ENCODE assay signal across 12 cellular contexts in genomic region chr4:15781427-15782095, GRCh38. TPM values are rescaled to one million over a fixed set of nuclear protein-coding genes. Genes with fewer than 3 reads are reported as not detected.
A peak's percentile ranks its signal among the peaks of the same experiment; 100 is the strongest.
DNase-seq lines count a peak whose midpoint lies in the region; ATAC-seq, FAIRE-seq and TF ChIP-seq lines count a peak whose summit lies in the region.
"Had no signal": no experiment of that assay in that cellular context is flagged by ENCODE, and none has a peak within 500 bp of the region (broad histone marks: within the 10 kb centered on the region; RNA-seq: fewer than 3 reads in every experiment).

No MANE protein-coding gene starts in this region.

- DNase-seq in GM12892 (ENCODE audit: insufficient read length) (no peak), MM.1S (peak; percentile 27), bronchial epithelial cell (ENCODE audit: low read depth) (peak; percentile 27), SK-N-SH (no peak), GM13976 (ENCODE audit: low spot score) (no peak), left lobe of liver (ENCODE audit: low spot score) (no peak), NCI-H2196 treated with DMSO at 0.1 percent for 48 hours (lab: John Stamatoyannopoulos, UW; ENCODE audit: unreplicated experiment) (no peak)
- DNase-seq: hippocampal formation, pancreas had no signal

- H3K9me3 ChIP-seq in MM.1S (replicated peaks; ENCODE audit: insufficient read depth, low read length), result no peaks in the 10 kb centered on the region
- H3K9me3 ChIP-seq in SK-N-SH, result no peaks in the 10 kb centered on the region
- H3K9me3 ChIP-seq: pancreas, SJSA1 had no signal

- H3K4me3 ChIP-seq in MM.1S (ENCODE audit: low read length) (no peak overlapping the region), bronchial epithelial cell (ENCODE audit: low read depth, low read length) (no peak overlapping the region), SK-N-SH (ENCODE audit: low read depth in 2 of 2, low read length in 1 of 2) (no peak overlapping the region)
- H3K4me3 ChIP-seq: pancreas, SJSA1 had no signal

- H3K36me3 ChIP-seq in MM.1S (replicated peaks; ENCODE audit: insufficient read depth, low read length) (no peaks in the 10 kb centered on the region), bronchial epithelial cell (ENCODE audit: control insufficient read depth, insufficient read depth, low read length) (no peaks in the 10 kb centered on the region), SK-N-SH (replicated peaks in 1 of 2; ENCODE audit: control insufficient read depth in 1 of 2, insufficient read depth in 2 of 2, low read length in 1 of 2) (no peaks in the 10 kb centered on the region)
- H3K36me3 ChIP-seq: pancreas, SJSA1 had no signal

- POLR2A ChIA-PET in SK-N-SH (lab: Yijun Ruan, JAX), result no interaction called here

- H4K20me1 ChIP-seq in MM.1S (ENCODE audit: insufficient read depth, low read length) (no peaks in the 10 kb centered on the region), SK-N-SH (ENCODE audit: insufficient read depth) (no peaks in the 10 kb centered on the region)

- H2AFZ ChIP-seq in MM.1S (ENCODE audit: low read length) (no peak overlapping the region), SK-N-SH (ENCODE audit: low read depth) (no peak overlapping the region)

- FAIRE-seq in GM12892 (lab: Jason Lieb, UNC) (peak; percentile 81), bronchial epithelial cell (lab: Jason Lieb, UNC) (no peak)
- FAIRE-seq: astrocyte, pancreas had no signal

- no peak for TF ChIP-seq RAD21 in SK-N-SH (IDR thresholded peaks at IDR 0.05; ENCODE audit: low read length)

- CTCF ChIA-PET in SK-N-SH (lab: Yijun Ruan, JAX), result interaction anchor here (0.8 to 5.4 kb wide), 3 partner anchors 24 to 174 kb away, joined by 3 to 26 read pairs (median 17); no protein-coding TSS in a partner anchor

- TF ChIP-seq POLR2A in GM12892 (IDR thresholded peaks at IDR 0.05; ENCODE audit: low read depth, low read length), result no peak

- TF ChIP-seq CTCF in MM.1S (IDR thresholded peaks at IDR 0.05; ENCODE audit: low read length) (no peak), bronchial epithelial cell (IDR thresholded peaks at IDR 0.05; ENCODE audit: insufficient read depth, low read length, severe bottlenecking) (no peak), SK-N-SH (IDR thresholded peaks at IDR 0.05) (no peak), GM13976 (IDR thresholded peaks at IDR 0.05; ENCODE audit: borderline replicate concordance, control extremely low read depth, extremely low read depth, insufficient read depth, missing control alignments) (no peak)

- in situ Hi-C loops in GM13976 (cut with MboI; ENCODE audit: low sequenced_read_pairs, unreplicated experiment), result no loop called here

- H3K27me3 ChIP-seq in MM.1S (replicated peaks; ENCODE audit: insufficient read depth, low read length) (peaks cover 18% of the 10 kb centered on the region; the same call in 1 of the 2 replicates), bronchial epithelial cell (ENCODE audit: control insufficient read depth, insufficient read depth, low read length) (peaks cover 12% of the 10 kb centered on the region), SK-N-SH (ENCODE audit: insufficient read depth) (peaks cover 16% of the 10 kb centered on the region)
- H3K27me3 ChIP-seq: pancreas had no signal

- H3K9ac ChIP-seq in MM.1S (ENCODE audit: low read length), result no peak overlapping the region
- H3K9ac ChIP-seq in SK-N-SH, result no peak overlapping the region

- ATAC-seq in GM21423 (IDR thresholded peaks at IDR 0.05; ENCODE audit: unreplicated experiment) (peak; percentile 26), left lobe of liver (no peak)
- ATAC-seq: pancreas had no signal

- H3F3A ChIP-seq in MM.1S (ENCODE audit: insufficient read depth, low read length), result peaks cover 34% of the 10 kb centered on the region
- H3F3A ChIP-seq in SK-N-SH (replicated peaks; ENCODE audit: insufficient read depth), result no peaks in the 10 kb centered on the region

- peak overlapping the region; percentile 19 for H3K4me2 ChIP-seq in MM.1S (ENCODE audit: low read depth, low read length)
- no peak overlapping the region for H3K4me2 ChIP-seq in SK-N-SH

- no peak for TF ChIP-seq EP300 in SK-N-SH (IDR thresholded peaks at IDR 0.05; ENCODE audit: borderline replicate concordance in 1 of 2, low read depth in 1 of 2, low read length in 1 of 2)

- H3K79me2 ChIP-seq in MM.1S (ENCODE audit: low read length) (peaks cover 10% of the 10 kb centered on the region), SK-N-SH (ENCODE audit: insufficient read depth) (no peaks in the 10 kb centered on the region)

- WGBS in SK-N-SH (ENCODE audit: low lambda C conversion rate), result 65% methylated on average over 6 of the region's 6 CpGs

- no peak overlapping the region for H3K27ac ChIP-seq in MM.1S (ENCODE audit: low read length)
- no peak overlapping the region for H3K27ac ChIP-seq in SK-N-SH (ENCODE audit: low read depth in 2 of 2, low read length in 1 of 2)
- H3K27ac ChIP-seq: pancreas, SJSA1 had no signal

- peaks cover 49% of the 10 kb centered on the region for H3K4me1 ChIP-seq in MM.1S (ENCODE audit: low read length)
- peaks cover 0 to 10% of the 10 kb centered on the region in 2 experiments; a peak in 2 of 4 replicates for H3K4me1 ChIP-seq in SK-N-SH (ENCODE audit: control insufficient read depth in 1 of 2, insufficient read depth in 2 of 2, low read depth in 1 of 2, low read length in 1 of 2)

- H3K9me2 ChIP-seq in MM.1S (replicated peaks; ENCODE audit: insufficient read depth, low read length) (no peaks in the 10 kb centered on the region), SK-N-SH (no peaks in the 10 kb centered on the region)

TF ChIP-seq in SK-N-SH, 30 proteins besides CTCF, POLR2A, EP300 and RAD21:
- TF ChIP-seq FOSL2 (IDR thresholded peaks at IDR 0.05; ENCODE audit: borderline replicate concordance, low read depth) (no peak), IRF3 (IDR thresholded peaks at IDR 0.05; ENCODE audit: low read depth, low read length) (no peak)

RNA-seq across cellular contexts. Expression of gene CD38, which starts 3.4 kb away (rescaled TPM):
- 9.4 TPM for polyA plus RNA-seq in GM12892 (2012; ENCODE audit: missing spikeins)
- not detected in 2 replicates for total RNA-seq in bronchial epithelial cell
- 0.02 TPM in 1 of 2 replicates, not detected in the other for polyA plus RNA-seq in SK-N-SH (2012; rRNA removed)
- 0.01 and 0.04 TPM in 2 replicates for polyA plus RNA-seq in SK-N-SH (2012; cell fraction: cytosol; rRNA removed)
- 0.01 TPM in 2 replicates for polyA plus RNA-seq in SK-N-SH (2012; cell fraction: nucleus; rRNA removed)
- 4.6 TPM for total RNA-seq in left lobe of liver

Comparison
In these comparisons a context has a peak if more than half of its experiments do, and no peak if none do; other contexts are left out.
1. DNase-seq: peak in MM.1S (single experiment) and bronchial epithelial cell (single experiment); none in GM12892 (single experiment), SK-N-SH (single experiment), GM13976 (single experiment), left lobe of liver (single experiment) and NCI-H2196 treated with DMSO at 0.1 percent for 48 hours (single experiment).